ENCODE assay signal across 4 cellular contexts in genomic region chr11:87101956-87102355, GRCh38.
"Had no signal": no experiment of that assay in that cellular context is flagged by ENCODE, and none has a peak within 500 bp of the region (broad histone marks: within the 10 kb centered on the region; RNA-seq: fewer than 3 reads in every experiment).

No MANE protein-coding gene starts in this region.

- H3K4me3 Mint-ChIP-seq: GM23338, H9 had no signal

- H3K27ac Mint-ChIP-seq: GM23338, H9 had no signal

- DNase-seq: H9, HCEC 1CT, IMR-90 had no signal

- H3K9me3 Mint-ChIP-seq: H9 had no signal
